In the genomic region with DNA sequence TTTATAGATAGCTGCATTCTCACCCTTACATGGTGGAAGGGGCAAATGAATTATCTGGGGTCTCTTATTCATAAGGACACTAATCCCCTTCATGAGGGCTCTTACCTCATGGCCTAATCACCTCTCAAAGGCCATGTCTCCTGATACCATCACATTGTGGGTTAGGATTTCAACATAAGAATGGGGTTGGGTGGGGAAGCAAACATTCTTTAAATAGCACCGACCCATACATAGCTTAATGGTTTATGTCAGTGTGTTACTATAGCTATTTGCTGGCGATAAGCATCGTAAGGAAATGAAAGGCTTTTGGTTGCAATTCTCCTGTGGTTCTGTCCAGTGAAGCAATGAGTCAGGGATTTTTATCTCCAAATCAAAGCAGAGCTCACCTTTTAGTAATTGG, we compare ENCODE assay signal across 12 cellular contexts. TPM values are rescaled to one million over a fixed set of nuclear protein-coding genes. Genes with fewer than 3 reads are reported as not detected.
DNase-seq lines count a peak whose midpoint lies in the region; ATAC-seq, FAIRE-seq and TF ChIP-seq lines count a peak whose summit lies in the region.
"Had no signal": no experiment of that assay in that cellular context is flagged by ENCODE, and none has a peak within 500 bp of the region (broad histone marks: within the 10 kb centered on the region; RNA-seq: fewer than 3 reads in every experiment).

No MANE protein-coding gene starts in this region.

- H3K79me2 ChIP-seq in KMS-11 (ENCODE audit: insufficient read depth, low read depth): no peaks in the 10 kb centered on the region
- no peaks in the 10 kb centered on the region for H3K79me2 ChIP-seq in K562 (ENCODE audit: control insufficient read depth, insufficient read depth, low read length)

- H4K20me1 ChIP-seq in KMS-11 (ENCODE audit: insufficient read depth) (no peaks in the 10 kb centered on the region), K562 (replicated peaks; ENCODE audit: control insufficient read depth, insufficient read depth, low read length) (no peaks in the 10 kb centered on the region)

- TF ChIP-seq CTCF in KMS-11 (conservative IDR thresholded peaks at IDR 0.05; ENCODE audit: low read depth, low read length) (no peak), K562 (IDR thresholded peaks at IDR 0.05 in 2 of 3, conservative IDR thresholded peaks at IDR 0.05 in 1 of 3; ENCODE audit: insufficient read depth in 2 of 3, low read depth in 1 of 3, low read length in 3 of 3) (no peak), left lung (IDR thresholded peaks at IDR 0.05) (no peak), gastrocnemius medialis (IDR thresholded peaks at IDR 0.05 in 4 of 5, conservative IDR thresholded peaks at IDR 0.05 in 1 of 5) (no peak)

- no TSS peak for BruUV-seq in K562 (replicated peaks; lab: Mats Ljungman, UMichigan)

- TF ChIP-seq POLR2A in K562 (conservative IDR thresholded peaks at IDR 0.05) (no peak), gastrocnemius medialis (IDR thresholded peaks at IDR 0.05) (no peak), GM18505 (IDR thresholded peaks at IDR 0.05; ENCODE audit: borderline replicate concordance, extremely low read depth, insufficient read depth, insufficient read length) (no peak)

- H3K9me3 ChIP-seq in K562 (replicated peaks; ENCODE audit: control insufficient read depth, insufficient read depth, low read depth, low read length): no peaks in the 10 kb centered on the region
- no peaks in the 10 kb centered on the region for H3K9me3 ChIP-seq in left lung
- no peaks in the 10 kb centered on the region for H3K9me3 ChIP-seq in gastrocnemius medialis
- H3K9me3 ChIP-seq: left ventricle myocardium inferior had no signal

- no peak for TF ChIP-seq RAD21 in K562 (CRISPR knock-in tag; conservative IDR thresholded peaks at IDR 0.05 in 1 of 2, IDR thresholded peaks at IDR 0.05 in 1 of 2)

- no peak overlapping the region for H3K27ac ChIP-seq in KMS-11
- no peak overlapping the region for H3K27ac ChIP-seq in K562 (ENCODE audit: extremely low read depth, low read depth, low read length)
- peak overlapping the region in 1 of 2 donors; percentile 10 for H3K27ac ChIP-seq in left lung
- no peak overlapping the region for H3K27ac ChIP-seq in gastrocnemius medialis
- H3K27ac ChIP-seq: left ventricle myocardium inferior, skin epidermis had no signal

- ATAC-seq in K562: no peak
- peak; percentile 64 for ATAC-seq in left lung
- no peak for ATAC-seq in gastrocnemius medialis
- ATAC-seq in GM21723 (IDR thresholded peaks at IDR 0.05; ENCODE audit: unreplicated experiment): no peak
- no peak for ATAC-seq in GM18505 (IDR thresholded peaks at IDR 0.05; ENCODE audit: unreplicated experiment)

- peak; percentile 87 for DNase-seq in EH (ENCODE audit: low read depth)
- DNase-seq in K562 (ENCODE audit: extremely low read depth in 1 of 4, low spot score in 3 of 4): no peak
- DNase-seq in left lung: no peak
- DNase-seq in gastrocnemius medialis: no peak
- DNase-seq in Ammon's horn (ENCODE audit: low spot score): no peak
- DNase-seq: effector CD8-positive, alpha-beta T cell; left ventricle myocardium inferior; NCI-H526 had no signal

- CTCF ChIA-PET in K562 (lab: Yijun Ruan, JAX; ENCODE audit: low intra/inter-chr PET ratio): no interaction called here

- H2AFZ ChIP-seq in KMS-11 (ENCODE audit: low read depth) (no peak overlapping the region), K562 (ENCODE audit: low read depth, low read length) (no peak overlapping the region)

- POLR2A ChIA-PET in K562 (lab: Yijun Ruan, JAX): no interaction called here

- no peak for TF ChIP-seq EP300 in K562 (IDR thresholded peaks at IDR 0.05; ENCODE audit: low read length)

- H3K27me3 ChIP-seq in KMS-11 (ENCODE audit: insufficient read depth, low read depth): no peaks in the 10 kb centered on the region
- H3K27me3 ChIP-seq in K562 (ENCODE audit: control insufficient read depth in 2 of 2, insufficient read depth in 2 of 2, low read length in 2 of 2): no peaks in the 10 kb centered on the region; a peak in 2 of 5 replicates
- H3K27me3 ChIP-seq in left lung: no peaks in the 10 kb centered on the region
- H3K27me3 ChIP-seq in gastrocnemius medialis: no peaks in the 10 kb centered on the region

- in situ Hi-C loops in K562 (cut with MboI): no loop called here
- in situ Hi-C loops in gastrocnemius medialis (cut with MboI; ENCODE audit: low sequenced_read_pairs in 4 of 4): no loop called here

- 12% methylated on average over 3 of the region's 3 CpGs for WGBS in K562 (ENCODE audit: insufficient coverage, low coverage, missing lambda C conversion rate)

- 0 out of 2 replicates have a peak overlapping the region, but pooled peaks have one; percentile 1 for H3K4me2 ChIP-seq in KMS-11
- no peak overlapping the region for H3K4me2 ChIP-seq in K562 (ENCODE audit: insufficient read depth, low read length)

- H3K4me1 ChIP-seq in KMS-11 (ENCODE audit: low read depth, poor library complexity, severe bottlenecking): peaks cover 22% of the 10 kb centered on the region
- no peaks in the 10 kb centered on the region for H3K4me1 ChIP-seq in K562 (replicated peaks in 1 of 2; ENCODE audit: control insufficient read depth in 2 of 2, insufficient read depth in 2 of 2, low read length in 2 of 2)
- no peaks in the 10 kb centered on the region for H3K4me1 ChIP-seq in left lung
- H3K4me1 ChIP-seq in gastrocnemius medialis: peaks cover 5 to 20% of the 10 kb centered on the region in 2 donors

- intact Hi-C loops in K562 (cut with micrococcal nuclease) (no loop called here), left lung (cut with DNase I) (no loop called here), gastrocnemius medialis (cut with DNase I; ENCODE audit: low total_unique reads) (loop anchor here (5.0 kb wide), 1 partner anchor 49 kb away; no protein-coding TSS in a partner anchor)

- H3K4me3 ChIP-seq in KMS-11 (IDR thresholded peaks at IDR 0.05; ENCODE audit: insufficient read depth, low read depth, low read length) (no peak overlapping the region), K562 (no peak overlapping the region), left lung (no peak overlapping the region), gastrocnemius medialis (no peak overlapping the region)
- H3K4me3 ChIP-seq: left ventricle myocardium inferior, skin epidermis had no signal

- FAIRE-seq in K562 (lab: Jason Lieb, UNC): no peak

- H3K36me3 ChIP-seq in KMS-11 (ENCODE audit: insufficient read depth) (no peaks in the 10 kb centered on the region), K562 (ENCODE audit: control insufficient read depth, insufficient read depth, low read length) (no peaks in the 10 kb centered on the region), left lung (no peaks in the 10 kb centered on the region), gastrocnemius medialis (no peaks in the 10 kb centered on the region)
- H3K36me3 ChIP-seq: left ventricle myocardium inferior had no signal

- H3K9me1 ChIP-seq in K562 (ENCODE audit: control insufficient read depth, insufficient read depth, low read length): no peaks in the 10 kb centered on the region

- H3K9ac ChIP-seq in KMS-11 (no peak overlapping the region), K562 (ENCODE audit: insufficient read depth in 1 of 2, low read depth in 2 of 2, low read length in 2 of 2) (no peak overlapping the region)

TF ChIP-seq in K562, 482 proteins besides CTCF, POLR2A, EP300 and RAD21 (continues in another document):
- TF ChIP-seq MEF2A (IDR thresholded peaks at IDR 0.05; ENCODE audit: control insufficient read depth, low read depth, low read length) (no peak), CEBPG (CRISPR knock-in tag; IDR thresholded peaks at IDR 0.05) (no peak), CEBPG (tag; conservative IDR thresholded peaks at IDR 0.05 in 1 of 2, IDR thresholded peaks at IDR 0.05 in 1 of 2) (0 out of 4 replicates have a peak, but pooled peaks of 1 of the 2 experiments have one; percentile 38), ETV6 (IDR thresholded peaks at IDR 0.05; ENCODE audit: borderline replicate concordance in 1 of 2, low read depth in 2 of 2, low read length in 1 of 2) (no peak), ETV6 (CRISPR knock-in tag; IDR thresholded peaks at IDR 0.05; ENCODE audit: borderline replicate concordance) (no peak), ZNF696 (CRISPR knock-in tag; conservative IDR thresholded peaks at IDR 0.05) (no peak), ZNF143 (CRISPR knock-in tag; IDR thresholded peaks at IDR 0.05) (no peak), SPI1 (IDR thresholded peaks at IDR 0.05; ENCODE audit: borderline replicate concordance, low read depth, low read length) (no peak), TSC22D4 (tag; IDR thresholded peaks at IDR 0.05) (no peak), PRPF4 (IDR thresholded peaks at IDR 0.05; ENCODE audit: insufficient read depth, low read depth, low read length, poor library complexity, severe bottlenecking) (no peak), C11orf30 (IDR thresholded peaks at IDR 0.05; ENCODE audit: low read depth) (peak; percentile 15; the same call in 1 of the 2 replicates), TAL1 (IDR thresholded peaks at IDR 0.05) (no peak), MAFG (tag; conservative IDR thresholded peaks at IDR 0.05) (no peak; the same call in 1 of the 2 replicates), ZNF830 (CRISPR knock-in tag; IDR thresholded peaks at IDR 0.05) (no peak)

RNA-seq across cellular contexts. Expression of gene GLCCI1, which starts 57.3 kb away (rescaled TPM):
- total RNA-seq in K562 (2011; cell fraction: chromatin; rRNA removed; ENCODE audit: low replicate concordance): 28.3 and 49.4 TPM in 2 replicates
- total RNA-seq in K562 (2011; cell fraction: nucleolus; rRNA removed): 10.5 and 18.9 TPM in 2 replicates
- total RNA-seq in K562 (2011; cell fraction: nucleoplasm; rRNA removed): 21.6 and 29.6 TPM in 2 replicates
- 2.8 and 4.6 TPM in 2 replicates for total RNA-seq in K562 (2014; rRNA removed)
- 9.5 and 9.7 TPM in 2 replicates for total RNA-seq in K562 (2014; rRNA removed; fragmentation: Illumina TruSeq; extraction: Trizol)
- 6.5 and 7.3 TPM in 2 replicates for total RNA-seq in K562 (2015; rRNA removed; fragmentation: Illumina TruSeq; extraction: Trizol)
- 11.2 and 11.9 TPM in 2 replicates for total RNA-seq in K562 (2021)
- polyA plus RNA-seq in K562 (2011; rRNA removed): 7.2 and 16.6 TPM in 2 replicates
- 2.7 and 6.5 TPM in 2 replicates for polyA plus RNA-seq in K562 (2011; cell fraction: cytosol; rRNA removed)
- 13.2 and 20.1 TPM in 2 replicates for polyA plus RNA-seq in K562 (2011; cell fraction: nucleus; rRNA removed)
- 8.4 and 11.0 TPM in 2 replicates for polyA plus RNA-seq in K562 (2012)
- 7.7 and 8.1 TPM in 2 replicates for polyA plus RNA-seq in K562 (2014; fragmentation: Illumina TruSeq; extraction: Trizol)
- polyA plus RNA-seq in K562 (2014; fragmentation: Nextera tagmentation; extraction: Ambion mirVana): 1 to 10 TPM; 2.7 TPM
- 5.1 and 6.0 TPM in 2 replicates for polyA plus RNA-seq in K562 (2014; rRNA removed)
- 13.8 and 36.3 TPM in 2 replicates for polyA minus RNA-seq in K562 (2011; rRNA and poly(A)+ RNA removed)
- polyA minus RNA-seq in K562 (2011; cell fraction: cytosol; rRNA and poly(A)+ RNA removed): 3.7 and 9.9 TPM in 2 replicates
- polyA minus RNA-seq in K562 (2011; cell fraction: nucleus; rRNA and poly(A)+ RNA removed): 8.6 and 31.3 TPM in 2 replicates
- 10 to 100 TPM; 25.4 to 42.6 TPM for total RNA-seq in left lung
- 1 to 10 TPM; 1.2 to 6.1 (median 2.6) TPM for total RNA-seq in gastrocnemius medialis
